Comparison of ENCODE assay signal across 8 cellular contexts in the genomic region with DNA sequence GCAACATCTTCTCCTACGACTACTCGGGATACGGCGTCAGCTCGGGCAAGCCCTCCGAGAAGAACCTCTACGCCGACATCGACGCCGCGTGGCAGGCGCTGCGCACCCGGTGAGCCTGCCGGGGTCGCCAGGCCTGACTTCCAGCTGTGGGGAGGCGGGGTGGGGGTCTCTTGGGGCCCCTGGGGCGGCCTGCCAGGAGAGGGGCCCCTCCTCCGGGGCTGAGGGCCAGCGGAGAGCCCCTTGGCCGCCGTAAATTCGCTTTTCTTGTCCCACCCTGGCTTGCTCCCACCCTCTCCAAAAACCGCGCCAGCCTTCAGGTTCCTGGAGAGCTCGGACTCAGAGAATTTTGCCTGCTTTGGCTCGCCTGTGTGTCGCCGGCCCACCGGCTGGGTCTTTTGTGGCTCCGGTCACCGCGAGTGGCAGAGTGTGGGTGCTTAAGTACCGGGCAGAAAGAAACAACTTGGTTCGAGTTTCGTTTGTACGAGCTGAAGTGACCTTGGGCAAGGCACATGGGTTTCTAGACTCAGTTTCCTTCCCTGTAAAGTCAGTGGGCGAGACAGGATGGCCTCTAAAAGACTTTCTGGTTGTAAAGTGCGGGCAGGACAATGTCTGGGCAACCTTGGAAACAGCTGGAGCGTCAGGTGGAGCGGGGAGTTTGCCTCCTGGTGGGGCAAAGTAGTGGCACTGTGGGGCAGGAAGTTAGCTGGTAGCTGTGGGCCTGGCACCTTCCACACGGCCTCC. TPM values are rescaled to one million over a fixed set of nuclear protein-coding genes. Genes with fewer than 3 reads are reported as not detected.
A peak's percentile ranks its signal among the peaks of the same experiment; 100 is the strongest.
DNase-seq lines count a peak whose midpoint lies in the region; ATAC-seq and TF ChIP-seq lines count a peak whose summit lies in the region.

No MANE protein-coding gene starts in this region.

- whole genome bisulfite sequencing in tibial nerve, 2 donors: 7 to 12% methylated on average over 25 to 31 of the region's 43 CpGs

- TF ChIP-seq EP300 in tibial nerve (IDR thresholded peaks at IDR 0.05): no peak

- H3K9me3 ChIP-seq in mucosa of descending colon: no peaks in the 10 kb centered on the region
- no peaks in the 10 kb centered on the region for H3K9me3 ChIP-seq in tibial nerve

- peaks cover 8% of the 10 kb centered on the region for H3K4me1 ChIP-seq in mucosa of descending colon (ENCODE audit: low read depth)
- H3K4me1 ChIP-seq in tibial nerve: peaks cover 0 to 28% (median 13%) of the 10 kb centered on the region in 4 donors

- H3K27me3 ChIP-seq in tibial nerve: no peaks in the 10 kb centered on the region

- CTCF ChIA-PET in activated B cell treated with CpG ODN at 0.5 μM for 24 hours (lab: Charles Lee): no interaction called here

- H3K27ac Mint-ChIP-seq in activated B cell treated with CpG ODN at 0.5 μM for 24 hours: no peak overlapping the region
- peak overlapping the region; percentile 65 to 86 for H3K27ac Mint-ChIP-seq in effector memory CD8-positive, alpha-beta T cell

- H3K27me3 Mint-ChIP-seq in activated B cell treated with CpG ODN at 0.5 μM for 24 hours: peaks cover 5% of the 10 kb centered on the region
- H3K27me3 Mint-ChIP-seq in effector memory CD8-positive, alpha-beta T cell: no peaks in the 10 kb centered on the region

- H3K36me3 Mint-ChIP-seq in activated B cell treated with CpG ODN at 0.5 μM for 24 hours (ENCODE audit: low read depth): no peaks in the 10 kb centered on the region
- H3K36me3 Mint-ChIP-seq in effector memory CD8-positive, alpha-beta T cell (ENCODE audit: insufficient read depth): no peaks in the 10 kb centered on the region

- POLR2A ChIA-PET in activated B cell treated with CpG ODN at 0.5 μM for 24 hours (lab: Charles Lee): no interaction called here

- H3K36me3 ChIP-seq in mucosa of descending colon (ENCODE audit: low read depth): no peaks in the 10 kb centered on the region
- no peaks in the 10 kb centered on the region for H3K36me3 ChIP-seq in tibial nerve

- H3K27ac ChIP-seq in tibial nerve: peak overlapping the region in 2 of 4 donors; percentile 73

- H3K4me1 Mint-ChIP-seq in activated B cell treated with CpG ODN at 0.5 μM for 24 hours: peaks cover 16% of the 10 kb centered on the region
- peaks cover 13 to 30% of the 10 kb centered on the region in 2 donors for H3K4me1 Mint-ChIP-seq in effector memory CD8-positive, alpha-beta T cell (ENCODE audit: low read depth in 2 of 2)

- H3K9me3 Mint-ChIP-seq in activated B cell treated with CpG ODN at 0.5 μM for 24 hours: no peaks in the 10 kb centered on the region
- H3K9me3 Mint-ChIP-seq in effector memory CD8-positive, alpha-beta T cell: no peaks in the 10 kb centered on the region

- TF ChIP-seq CTCF in activated B cell treated with CpG ODN at 0.5 μM for 24 hours (IDR thresholded peaks at IDR 0.05) (no peak), mucosa of descending colon (IDR thresholded peaks at IDR 0.05) (no peak), tibial nerve (IDR thresholded peaks at IDR 0.05) (no peak)

- ATAC-seq in activated B cell treated with CpG ODN at 0.5 μM for 24 hours (ENCODE audit: low read depth): no peak
- peak; percentile 30 for ATAC-seq in effector memory CD8-positive, alpha-beta T cell (replicated peaks)
- peak; percentile 69 for ATAC-seq in mucosa of descending colon
- ATAC-seq in GM18520 (IDR thresholded peaks at IDR 0.05; ENCODE audit: unreplicated experiment): no peak

- DNase-seq in EL (peak; percentile 45), HK-2 (ENCODE audit: unreplicated experiment) (peak; percentile 28), activated B cell treated with CpG ODN at 0.5 μM for 24 hours (peak; percentile 41), mucosa of descending colon (peak; percentile 76 to 82 (median 79)), tibial nerve (ENCODE audit: low spot score in 2 of 2) (no peak), NK-92 (lab: John Stamatoyannopoulos, UW; ENCODE audit: unreplicated experiment) (no peak)
- DNase-seq in effector memory CD8-positive, alpha-beta T cell: peak in 1 of 3 experiments; percentile 23

- H3K4me3 ChIP-seq in mucosa of descending colon: peak overlapping the region; percentile 60
- H3K4me3 ChIP-seq in tibial nerve: peak overlapping the region; percentile 50 to 83 (median 62)

- TF ChIP-seq POLR2A in tibial nerve (IDR thresholded peaks at IDR 0.05): no peak

- intact Hi-C loops in activated B cell treated with CpG ODN at 0.5 μM for 24 hours (cut with micrococcal nuclease) (loop anchor here (10.0 kb wide), 3 partner anchors 289 to 1381 kb away; partner anchors contain the start of genes MESD and TMED3), mucosa of descending colon (cut with DNase I, micrococcal nuclease) (no loop called here)

- H3K4me3 Mint-ChIP-seq in activated B cell treated with CpG ODN at 0.5 μM for 24 hours: peak overlapping the region; percentile 87
- H3K4me3 Mint-ChIP-seq in effector memory CD8-positive, alpha-beta T cell: peak overlapping the region; percentile 89

RNA-seq across cellular contexts. Expression of gene ABHD17C, which starts 1.0 kb away (rescaled TPM):
- total RNA-seq in activated B cell treated with CpG ODN at 0.5 μM for 24 hours: 2.4 and 2.5 TPM in 2 replicates
- 100 to 1,000 TPM in 2 of 3 donors, 10 to 100 TPM in 1; 84.4 to 192 (median 157) TPM for total RNA-seq in mucosa of descending colon
- 1 to 10 TPM in 3 of 4 donors, under 1 TPM in 1; 0.63 to 2.4 (median 2.0) TPM for total RNA-seq in tibial nerve

Comparison
In these comparisons a context has a peak if more than half of its experiments do, and no peak if none do; other contexts are left out.
1. DNase-seq: peak in EL (single experiment), HK-2 (single experiment), activated B cell treated with CpG ODN at 0.5 μM for 24 hours (single experiment) and mucosa of descending colon (3 of 3); none in tibial nerve (0 of 2) and NK-92 (single experiment).
2. ATAC-seq: peak in effector memory CD8-positive, alpha-beta T cell (single experiment) and mucosa of descending colon (single experiment); none in activated B cell treated with CpG ODN at 0.5 μM for 24 hours (single experiment) and GM18520 (single experiment).
3. RNA of gene ABHD17C, which starts 1.0 kb away (total RNA-seq): 84.4 to 192 TPM in mucosa of descending colon; 2.4 to 2.5 TPM in activated B cell treated with CpG ODN at 0.5 μM for 24 hours and 0.63 to 2.4 TPM in tibial nerve; every median in the first group is over 10 times any median in the second.